8 cellular contexts compared by ENCODE assay signal in the genomic region with DNA sequence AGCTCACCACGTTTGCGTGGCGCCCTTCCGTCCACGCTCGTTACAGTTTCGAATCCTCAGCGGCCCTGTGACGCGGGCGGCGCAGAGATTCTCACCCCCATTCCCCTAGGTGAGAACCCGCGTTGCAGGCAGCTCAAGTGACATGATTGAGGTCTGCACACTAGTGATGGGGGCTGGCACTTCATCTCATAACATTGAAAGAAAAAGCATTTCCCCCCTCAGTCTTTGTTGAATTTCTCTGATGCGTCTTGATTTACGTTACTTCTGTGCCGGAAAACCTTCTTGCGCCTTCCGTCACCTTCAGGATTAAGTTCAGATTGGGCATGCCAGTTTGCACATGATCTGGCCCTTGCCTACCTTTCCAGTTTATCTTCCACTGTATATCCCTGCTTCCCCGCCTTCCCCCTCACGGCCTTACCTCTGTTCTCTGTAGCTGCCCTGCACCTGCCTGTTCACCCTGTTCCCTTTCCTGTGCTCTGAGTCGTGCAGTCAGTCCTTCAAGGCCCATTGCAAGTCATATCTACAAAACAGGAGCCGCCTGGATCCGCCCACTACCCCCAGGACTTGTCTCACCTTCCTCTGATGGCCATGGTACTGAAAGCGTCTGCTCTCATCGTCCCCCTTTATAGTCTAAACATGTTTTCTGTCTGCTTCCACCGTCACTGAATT. TPM values are rescaled to one million over a fixed set of nuclear protein-coding genes. Genes with fewer than 3 reads are reported as not detected.
A peak's percentile ranks its signal among the peaks of the same experiment; 100 is the strongest.
DNase-seq lines count a peak whose midpoint lies in the region; ATAC-seq, FAIRE-seq and TF ChIP-seq lines count a peak whose summit lies in the region.

No MANE protein-coding gene starts in this region.

- peak; percentile 72 for FAIRE-seq in GM18507 (lab: Jason Lieb, UNC)

- no peaks in the 10 kb centered on the region for H3K9me3 ChIP-seq in lower lobe of right lung

- ATAC-seq in WTC11 (no peak), lower lobe of right lung (no peak), GM18505 (IDR thresholded peaks at IDR 0.05; ENCODE audit: unreplicated experiment) (no peak)
- peak; percentile 69 for ATAC-seq in central memory CD8-positive, alpha-beta T cell (replicated peaks; ENCODE audit: extremely low read depth, poor library complexity, severe bottlenecking)

- peaks cover 26% of the 10 kb centered on the region for H3K4me1 ChIP-seq in lower lobe of right lung

- intact Hi-C loops in lower lobe of right lung (cut with DNase I) = no loop called here

- H3K36me3 ChIP-seq in lower lobe of right lung = peaks cover 8% of the 10 kb centered on the region

- H3K4me3 Mint-ChIP-seq in WTC11 = peak overlapping the region; percentile 83
- H3K4me3 Mint-ChIP-seq in central memory CD8-positive, alpha-beta T cell = peak overlapping the region; percentile 78

- H3K36me3 Mint-ChIP-seq in WTC11 = peaks cover 25% of the 10 kb centered on the region
- H3K36me3 Mint-ChIP-seq in central memory CD8-positive, alpha-beta T cell (ENCODE audit: insufficient read depth) = peaks cover 30% of the 10 kb centered on the region

- no peak for TF ChIP-seq POLR2A in GM18505 (IDR thresholded peaks at IDR 0.05; ENCODE audit: borderline replicate concordance, extremely low read depth, insufficient read depth, insufficient read length)

- H3K27me3 ChIP-seq in lower lobe of right lung (ENCODE audit: low read depth) = no peaks in the 10 kb centered on the region

- H3K27ac ChIP-seq in 22Rv1 (peak overlapping the region; percentile 92), lower lobe of right lung (peak overlapping the region; percentile 87)

- CTCF ChIA-PET in WTC11 (lab: Charles Lee) = interaction anchor here (0.8 to 2.7 kb wide), 7 partner anchors 23 to 206 kb away, joined by 3 to 17 read pairs (median 8); a partner anchor contains a TSS

- peaks cover 23% of the 10 kb centered on the region for H3K4me1 Mint-ChIP-seq in WTC11
- H3K4me1 Mint-ChIP-seq in central memory CD8-positive, alpha-beta T cell = peaks cover 20% of the 10 kb centered on the region

- H3K27me3 Mint-ChIP-seq in WTC11 (ENCODE audit: low read depth) = no peaks in the 10 kb centered on the region
- no peaks in the 10 kb centered on the region for H3K27me3 Mint-ChIP-seq in central memory CD8-positive, alpha-beta T cell

- H3K9me3 Mint-ChIP-seq in WTC11 = no peaks in the 10 kb centered on the region
- no peaks in the 10 kb centered on the region for H3K9me3 Mint-ChIP-seq in central memory CD8-positive, alpha-beta T cell

- H3K27ac Mint-ChIP-seq in WTC11 = peak overlapping the region; percentile 76
- peak overlapping the region; percentile 89 for H3K27ac Mint-ChIP-seq in central memory CD8-positive, alpha-beta T cell (ENCODE audit: low read depth)

- DNase-seq in GM18507 (ENCODE audit: extremely low spot score, insufficient read length, low read depth) (peak; percentile 15), LNCaP clone FGC (ENCODE audit: low read depth) (peak; percentile 38), WTC11 (ENCODE audit: low spot score) (peak; percentile 25), lower lobe of right lung (no peak)
- DNase-seq in central memory CD8-positive, alpha-beta T cell (ENCODE audit: low spot score in 2 of 2) = peak; percentile 63 to 78
- DNase-seq in stimulated activated CD8-positive, alpha-beta memory T cell treated with anti-CD3 and anti-CD28 coated beads, Interleukin-15, amount 100 ng/mL, for 48 hours (ENCODE audit: low read depth in 2 of 2) = peak; percentile 15 to 46

- TF ChIP-seq CTCF in 22Rv1 (IDR thresholded peaks at IDR 0.05) = no peak
- TF ChIP-seq CTCF in LNCaP clone FGC (IDR thresholded peaks at IDR 0.05; ENCODE audit: control insufficient read depth, extremely low read depth, insufficient read depth) = no peak
- TF ChIP-seq CTCF in WTC11 (IDR thresholded peaks at IDR 0.05) = no peak
- no peak for TF ChIP-seq CTCF in lower lobe of right lung (IDR thresholded peaks at IDR 0.05)

- POLR2A ChIA-PET in WTC11 (lab: Charles Lee) = interaction anchor here (0.7 to 1.5 kb wide), 3 partner anchors 119 to 1586 kb away, joined by 3 to 11 read pairs (median 3); a partner anchor contains a TSS

- H3K4me3 ChIP-seq in LNCaP clone FGC (ENCODE audit: low read depth, low read length) (peak overlapping the region; percentile 75), lower lobe of right lung (peak overlapping the region; percentile 76)

TF ChIP-seq in WTC11, 78 proteins besides CTCF, POLR2A, EP300 and RAD21:
- TF ChIP-seq ZNF121 (CRISPR knock-in tag; IDR thresholded peaks at IDR 0.05) (no peak), ZNF416 (CRISPR knock-in tag; IDR thresholded peaks at IDR 0.05) (no peak), ATF1 (CRISPR knock-in tag; IDR thresholded peaks at IDR 0.05) (no peak), JUN (CRISPR knock-in tag; IDR thresholded peaks at IDR 0.05) (no peak), FOXJ3 (CRISPR knock-in tag; IDR thresholded peaks at IDR 0.05; ENCODE audit: borderline replicate concordance) (no peak), SMAD4 (CRISPR knock-in tag; IDR thresholded peaks at IDR 0.05) (no peak), TP53 (CRISPR knock-in tag; IDR thresholded peaks at IDR 0.05) (no peak), SP1 (CRISPR knock-in tag; conservative IDR thresholded peaks at IDR 0.05) (no peak), PRRX2 (CRISPR knock-in tag; IDR thresholded peaks at IDR 0.05) (no peak), GABPB1 (CRISPR knock-in tag; IDR thresholded peaks at IDR 0.05) (no peak), NFYB (CRISPR knock-in tag; conservative IDR thresholded peaks at IDR 0.05; ENCODE audit: low read depth) (no peak), NFE2L1 (CRISPR knock-in tag; IDR thresholded peaks at IDR 0.05) (no peak)
- TF ChIP-seq, protein P1, sequence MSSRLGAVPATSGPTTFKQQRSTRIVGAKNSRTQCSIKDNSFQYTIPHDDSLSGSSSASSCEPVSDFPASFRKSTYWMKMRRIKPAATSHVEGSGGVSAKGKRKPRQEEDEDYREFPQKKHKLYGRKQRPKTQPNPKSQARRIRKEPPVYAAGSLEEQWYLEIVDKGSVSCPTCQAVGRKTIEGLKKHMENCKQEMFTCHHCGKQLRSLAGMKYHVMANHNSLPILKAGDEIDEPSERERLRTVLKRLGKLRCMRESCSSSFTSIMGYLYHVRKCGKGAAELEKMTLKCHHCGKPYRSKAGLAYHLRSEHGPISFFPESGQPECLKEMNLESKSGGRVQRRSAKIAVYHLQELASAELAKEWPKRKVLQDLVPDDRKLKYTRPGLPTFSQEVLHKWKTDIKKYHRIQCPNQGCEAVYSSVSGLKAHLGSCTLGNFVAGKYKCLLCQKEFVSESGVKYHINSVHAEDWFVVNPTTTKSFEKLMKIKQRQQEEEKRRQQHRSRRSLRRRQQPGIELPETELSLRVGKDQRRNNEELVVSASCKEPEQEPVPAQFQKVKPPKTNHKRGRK (CRISPR knock-in tag; IDR thresholded peaks at IDR 0.05; ENCODE audit: borderline replicate concordance) = no peak
- TF ChIP-seq, protein P2, sequence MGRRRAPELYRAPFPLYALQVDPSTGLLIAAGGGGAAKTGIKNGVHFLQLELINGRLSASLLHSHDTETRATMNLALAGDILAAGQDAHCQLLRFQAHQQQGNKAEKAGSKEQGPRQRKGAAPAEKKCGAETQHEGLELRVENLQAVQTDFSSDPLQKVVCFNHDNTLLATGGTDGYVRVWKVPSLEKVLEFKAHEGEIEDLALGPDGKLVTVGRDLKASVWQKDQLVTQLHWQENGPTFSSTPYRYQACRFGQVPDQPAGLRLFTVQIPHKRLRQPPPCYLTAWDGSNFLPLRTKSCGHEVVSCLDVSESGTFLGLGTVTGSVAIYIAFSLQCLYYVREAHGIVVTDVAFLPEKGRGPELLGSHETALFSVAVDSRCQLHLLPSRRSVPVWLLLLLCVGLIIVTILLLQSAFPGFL (CRISPR knock-in tag; IDR thresholded peaks at IDR 0.05; ENCODE audit: borderline replicate concordance) = no peak
- TF ChIP-seq, protein P3, sequence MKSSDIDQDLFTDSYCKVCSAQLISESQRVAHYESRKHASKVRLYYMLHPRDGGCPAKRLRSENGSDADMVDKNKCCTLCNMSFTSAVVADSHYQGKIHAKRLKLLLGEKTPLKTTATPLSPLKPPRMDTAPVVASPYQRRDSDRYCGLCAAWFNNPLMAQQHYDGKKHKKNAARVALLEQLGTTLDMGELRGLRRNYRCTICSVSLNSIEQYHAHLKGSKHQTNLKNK (CRISPR knock-in tag; IDR thresholded peaks at IDR 0.05) = no peak
- TF ChIP-seq, protein P4, sequence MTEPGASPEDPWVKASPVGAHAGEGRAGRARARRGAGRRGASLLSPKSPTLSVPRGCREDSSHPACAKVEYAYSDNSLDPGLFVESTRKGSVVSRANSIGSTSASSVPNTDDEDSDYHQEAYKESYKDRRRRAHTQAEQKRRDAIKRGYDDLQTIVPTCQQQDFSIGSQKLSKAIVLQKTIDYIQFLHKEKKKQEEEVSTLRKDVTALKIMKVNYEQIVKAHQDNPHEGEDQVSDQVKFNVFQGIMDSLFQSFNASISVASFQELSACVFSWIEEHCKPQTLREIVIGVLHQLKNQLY (CRISPR knock-in tag; IDR thresholded peaks at IDR 0.05) = no peak

RNA-seq across cellular contexts. Expression of a gene that starts 1.1 kb away (rescaled TPM):
- 65.7 to 73.4 TPM (median 65.8 TPM) in 3 replicates for total RNA-seq in WTC11 (2021)
- 16.2 TPM for total RNA-seq in lower lobe of right lung

RNA-seq across cellular contexts. Expression of a gene that starts 40.9 kb away (rescaled TPM):
- total RNA-seq in WTC11 (2021) (0.05 TPM in 1 of 3 replicates, not detected in the others), lower lobe of right lung (4.8 TPM)
